Comparison of ENCODE assay signal across 9 cellular contexts in genomic region chr2:8152392-8153257, GRCh38.
A peak's percentile ranks its signal among the peaks of the same experiment; 100 is the strongest.
DNase-seq lines count a peak whose midpoint lies in the region; ATAC-seq and TF ChIP-seq lines count a peak whose summit lies in the region.
"Had no signal": no experiment of that assay in that cellular context is flagged by ENCODE, and none has a peak within 500 bp of the region (broad histone marks: within the 10 kb centered on the region; RNA-seq: fewer than 3 reads in every experiment).

No MANE protein-coding gene starts in this region.

- no peak overlapping the region for H3K27ac ChIP-seq in colonic mucosa
- H3K27ac ChIP-seq in coronary artery = no peak overlapping the region
- H3K27ac ChIP-seq: KMS-11 had no signal

- H3K9me3 ChIP-seq in colonic mucosa = no peaks in the 10 kb centered on the region

- H3K4me1 ChIP-seq in colonic mucosa = no peaks in the 10 kb centered on the region

- TF ChIP-seq CTCF in colonic mucosa (IDR thresholded peaks at IDR 0.05) (no peak), coronary artery (IDR thresholded peaks at IDR 0.05) (no peak)

- TF ChIP-seq POLR2A in GM18505 (IDR thresholded peaks at IDR 0.05; ENCODE audit: borderline replicate concordance, extremely low read depth, insufficient read depth, insufficient read length) = no peak

- H3K9ac ChIP-seq in colonic mucosa (ENCODE audit: low read depth in 2 of 2, low read length in 2 of 2) = no peak overlapping the region
- H3K9ac ChIP-seq: KMS-11 had no signal

- ATAC-seq in GM18505 (IDR thresholded peaks at IDR 0.05; ENCODE audit: unreplicated experiment) (peak; percentile 99), GM21381 (IDR thresholded peaks at IDR 0.05; ENCODE audit: unreplicated experiment) (peak; percentile 98), HG03159 (IDR thresholded peaks at IDR 0.05; ENCODE audit: unreplicated experiment) (peak; percentile 99)

- no peaks in the 10 kb centered on the region for H3K36me3 ChIP-seq in colonic mucosa

- DNase-seq in colonic mucosa (peak; percentile 16), coronary artery (ENCODE audit: low spot score) (no peak), NCI-H526 treated with DMSO at 0.1 percent for 48 hours (lab: John Stamatoyannopoulos, UW) (no peak), NCI-H1436 treated with DMSO at 0.1 percent for 48 hours (lab: John Stamatoyannopoulos, UW) (no peak)
- DNase-seq in activated effector memory CD4-positive, alpha-beta T cell treated with Interleukin-2 at 50 U/mL for 16 hours = no peak

- intact Hi-C loops in colonic mucosa (cut with DNase I) = no loop called here

- no peak overlapping the region for H3K4me3 ChIP-seq in colonic mucosa
- H3K4me3 ChIP-seq in coronary artery = no peak overlapping the region

- no peaks in the 10 kb centered on the region for H3K27me3 ChIP-seq in colonic mucosa
